Comparison of ENCODE assay signal across 1 cellular context in the genomic region with DNA sequence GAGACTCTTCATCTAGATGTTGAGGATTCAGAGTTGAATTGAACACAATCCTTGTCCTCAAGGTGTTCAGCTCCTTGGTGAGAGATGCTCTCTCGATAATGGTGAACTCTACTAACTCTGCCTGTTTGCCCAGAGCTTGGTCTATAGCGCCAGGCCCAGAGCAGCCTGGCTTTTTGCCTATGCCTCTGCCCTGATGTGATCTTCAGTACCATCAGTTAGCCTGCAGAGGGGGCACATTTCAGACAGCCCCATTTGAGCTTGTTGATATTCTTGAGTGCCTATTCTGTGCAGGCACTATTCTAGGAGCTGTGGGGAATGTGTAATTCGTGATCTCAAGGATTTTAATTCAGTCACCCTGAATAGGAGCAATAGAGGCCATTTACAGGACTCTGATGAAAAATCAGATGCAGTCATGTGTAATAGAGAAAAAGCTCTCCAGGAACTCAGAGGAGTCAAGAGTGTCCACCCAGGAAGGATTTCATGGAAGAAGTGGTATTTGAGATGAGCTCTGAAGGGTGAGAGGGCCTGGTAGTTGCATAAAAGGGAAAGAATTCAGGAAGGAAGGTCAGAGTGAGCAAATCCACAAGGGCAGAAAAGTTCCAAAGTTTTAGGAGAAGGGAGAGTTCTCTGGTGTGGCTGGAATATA.
TF ChIP-seq lines count a peak whose summit lies in the region.

No MANE protein-coding gene starts in this region.

TF ChIP-seq in K562, 482 proteins besides CTCF, POLR2A, EP300 and RAD21:
- TF ChIP-seq, protein P1, sequence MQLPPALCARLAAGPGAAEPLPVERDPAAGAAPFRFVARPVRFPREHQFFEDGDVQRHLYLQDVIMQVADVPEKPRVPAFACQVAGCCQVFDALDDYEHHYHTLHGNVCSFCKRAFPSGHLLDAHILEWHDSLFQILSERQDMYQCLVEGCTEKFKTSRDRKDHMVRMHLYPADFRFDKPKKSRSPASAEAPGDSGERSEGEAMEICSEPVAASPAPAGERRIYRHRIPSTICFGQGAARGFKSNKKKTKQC (CRISPR knock-in tag; IDR thresholded peaks at IDR 0.05), result no peak
